Comparison of ENCODE assay signal across 8 cellular contexts in genomic region chr19:53504345-53504703, GRCh38. TPM values are rescaled to one million over a fixed set of nuclear protein-coding genes. Genes with fewer than 3 reads are reported as not detected.
DNase-seq lines count a peak whose midpoint lies in the region; FAIRE-seq and TF ChIP-seq lines count a peak whose summit lies in the region.
"Not testable (repeated sequence)": the region's sequence is repeated elsewhere in the genome, so short reads cannot be mapped to it uniquely, and the experiment has no call there.

No MANE protein-coding gene starts in this region.

- H3K4me3 ChIP-seq in AG04450 (ENCODE audit: low read depth, low read length), result peak overlapping the region; percentile 35
- peak overlapping the region; percentile 17 to 45 (median 36) for H3K4me3 ChIP-seq in esophagus muscularis mucosa
- peak overlapping the region; percentile 37; the same call in 1 of the 2 replicates for H3K4me3 ChIP-seq in iPS-20b (ENCODE audit: low read length)
- H3K4me3 ChIP-seq in neural cell (ENCODE audit: low read length), result peak overlapping the region; percentile 35
- H3K4me3 ChIP-seq in smooth muscle cell, result peak overlapping the region; percentile 27

- not testable (repeated sequence) for H2AFZ ChIP-seq in neural cell (ENCODE audit: low read depth, low read length)
- peak overlapping the region; percentile 35 for H2AFZ ChIP-seq in smooth muscle cell (ENCODE audit: low read depth)

- TF ChIP-seq CTCF in AG04450 (IDR thresholded peaks at IDR 0.05; ENCODE audit: low read depth, low read length) (peak; percentile 32; the same call in 1 of the 2 replicates), esophagus muscularis mucosa (IDR thresholded peaks at IDR 0.05) (peak in 1 of 3 experiments; percentile 20), neural cell (IDR thresholded peaks at IDR 0.05; ENCODE audit: poor library complexity, severe bottlenecking) (peak; percentile 41)
- not testable (repeated sequence) for TF ChIP-seq CTCF in smooth muscle cell (IDR thresholded peaks at IDR 0.05; ENCODE audit: borderline replicate concordance, insufficient read depth, poor library complexity, severe bottlenecking)

- peaks cover 4 to 21% (median 6%) of the 10 kb centered on the region in 4 donors for H3K4me1 ChIP-seq in esophagus muscularis mucosa
- not testable (repeated sequence) for H3K4me1 ChIP-seq in iPS-20b (ENCODE audit: insufficient read depth, low read length); smooth muscle cell (ENCODE audit: low read depth)

- not testable (repeated sequence) for TF ChIP-seq RAD21 in neural cell (conservative IDR thresholded peaks at IDR 0.05)

- H3F3A ChIP-seq in neural cell (ENCODE audit: insufficient read depth, low read length, poor library complexity, severe bottlenecking); smooth muscle cell (ENCODE audit: low read depth): not testable (repeated sequence)

- POLR2A ChIA-PET in AG04450 (lab: Yijun Ruan, JAX), result not testable (repeated sequence)

- not testable (repeated sequence) for H3K9me3 ChIP-seq in AG04450 (ENCODE audit: control insufficient read depth, insufficient read depth, low read length); esophagus muscularis mucosa; iPS-20b (ENCODE audit: insufficient read depth, low read depth, low read length); neural cell (ENCODE audit: low read length); smooth muscle cell (replicated peaks; ENCODE audit: low read depth)

- not testable (repeated sequence) for H3K4me2 ChIP-seq in neural cell (ENCODE audit: low read length)
- H3K4me2 ChIP-seq in smooth muscle cell, result peak overlapping the region; percentile 79

- peak; percentile 45 for FAIRE-seq in GM12891 (lab: Jason Lieb, UNC)

- H3K9me2 ChIP-seq in neural cell (ENCODE audit: insufficient read depth, low read length), result not testable (repeated sequence)

- H3K27ac ChIP-seq in AG04450 (ENCODE audit: low read depth, low read length); iPS-20b (ENCODE audit: low read length); neural cell (ENCODE audit: low read length); smooth muscle cell (ENCODE audit: low read depth): not testable (repeated sequence)
- peak overlapping the region; percentile 64 to 88 (median 74) for H3K27ac ChIP-seq in esophagus muscularis mucosa (replicated peaks in 1 of 4)

- H4K20me1 ChIP-seq in neural cell (ENCODE audit: insufficient read depth); smooth muscle cell (ENCODE audit: low read depth): not testable (repeated sequence)

- not testable (repeated sequence) for H3K36me3 ChIP-seq in esophagus muscularis mucosa; iPS-20b (ENCODE audit: insufficient read depth, low read depth, low read length); neural cell (ENCODE audit: insufficient read depth, low read length); smooth muscle cell (ENCODE audit: low read depth)

- not testable (repeated sequence) for TF ChIP-seq POLR2A in GM12891 (IDR thresholded peaks at IDR 0.05; ENCODE audit: low read depth, low read length); esophagus muscularis mucosa (IDR thresholded peaks at IDR 0.05; ENCODE audit: low read depth)

- CTCF ChIA-PET in AG04450 (lab: Charles Lee), result interaction anchor here (1.2 to 1.8 kb wide), 2 partner anchors 12 to 79 kb away, joined by 3 to 7 read pairs; no protein-coding TSS in a partner anchor

- TF ChIP-seq EP300 in esophagus muscularis mucosa (IDR thresholded peaks at IDR 0.05); neural cell (conservative IDR thresholded peaks at IDR 0.05; ENCODE audit: poor library complexity, severe bottlenecking): not testable (repeated sequence)

- 15% methylated on average over 11 of the region's 13 CpGs for WGBS in esophagus muscularis mucosa
- 29% methylated on average over 13 of the region's 13 CpGs for WGBS in smooth muscle cell (ENCODE audit: low lambda C conversion rate)

- H3K79me2 ChIP-seq in neural cell (replicated peaks; ENCODE audit: insufficient read depth, low read length); smooth muscle cell (ENCODE audit: low read depth): not testable (repeated sequence)

- H3K9ac ChIP-seq in iPS-20b (ENCODE audit: low read depth, low read length), result peak overlapping the region; percentile 20; the same call in 1 of the 2 replicates
- not testable (repeated sequence) for H3K9ac ChIP-seq in neural cell (ENCODE audit: low read length); smooth muscle cell (ENCODE audit: low read depth)

- not testable (repeated sequence) for DNase-seq in AG04450 (ENCODE audit: low read depth, low spot score); GM12891 (ENCODE audit: insufficient read length, low spot score); esophagus muscularis mucosa (ENCODE audit: extremely low spot score); smooth muscle cell (lab: John Stamatoyannopoulos, UW; ENCODE audit: unreplicated experiment)
- peak; percentile 40 to 74 for DNase-seq in NCI-H526 (lab: John Stamatoyannopoulos, UW)
- DNase-seq in activated CD4-positive, alpha-beta T cell treated with anti-CD3 and anti-CD28 coated beads for 48 hours, result peak; percentile 16

- intact Hi-C loops in esophagus muscularis mucosa (cut with DNase I), result not testable (repeated sequence)

- H3K27me3 ChIP-seq in AG04450 (ENCODE audit: control insufficient read depth, insufficient read depth, low read length); esophagus muscularis mucosa; iPS-20b (ENCODE audit: insufficient read depth, low read length); neural cell (ENCODE audit: insufficient read depth, low read depth, low read length); smooth muscle cell (ENCODE audit: low read depth): not testable (repeated sequence)

RNA-seq across cellular contexts. Expression of gene ZNF331, which starts 33.6 kb away (rescaled TPM):
- polyA plus RNA-seq in AG04450 (2011; rRNA removed) (4.2 and 4.4 TPM in 2 replicates), neural cell (10.7 and 13.3 TPM in 2 replicates), smooth muscle cell (9.7 and 11.4 TPM in 2 replicates)
- polyA minus RNA-seq in AG04450 (2011; rRNA and poly(A)+ RNA removed), result 5.3 and 7.1 TPM in 2 replicates
- 10.3 TPM for polyA plus RNA-seq in GM12891 (2012; ENCODE audit: low read depth, missing spikeins)
- total RNA-seq in esophagus muscularis mucosa (10 to 100 TPM; 12.0 to 19.4 (median 16.3) TPM), smooth muscle cell (9.1 and 12.1 TPM in 2 replicates)
- 20.2 and 23.4 TPM in 2 replicates for polyA minus RNA-seq in neural cell

RNA-seq across cellular contexts. Expression of gene ZNF813, which starts 36.8 kb away (rescaled TPM):
- polyA plus RNA-seq in AG04450 (2011; rRNA removed) (1.7 and 2.1 TPM in 2 replicates), neural cell (1.9 and 2.6 TPM in 2 replicates), smooth muscle cell (2.4 TPM in 2 replicates)
- 2.5 and 5.2 TPM in 2 replicates for polyA minus RNA-seq in AG04450 (2011; rRNA and poly(A)+ RNA removed)
- 1.2 TPM for polyA plus RNA-seq in GM12891 (2012; ENCODE audit: low read depth, missing spikeins)
- total RNA-seq in esophagus muscularis mucosa (1 to 10 TPM; 1.7 to 3.5 (median 3.2) TPM), smooth muscle cell (5.4 and 5.9 TPM in 2 replicates)
- 8.3 and 10.7 TPM in 2 replicates for polyA minus RNA-seq in neural cell
